In genomic region chr14:35331605-35332516, GRCh38 we compare ENCODE assay signal across 8 cellular contexts. TPM values are rescaled to one million over a fixed set of nuclear protein-coding genes. Genes with fewer than 3 reads are reported as not detected.
A peak's percentile ranks its signal among the peaks of the same experiment; 100 is the strongest.
DNase-seq lines count a peak whose midpoint lies in the region; ATAC-seq, FAIRE-seq and TF ChIP-seq lines count a peak whose summit lies in the region.

No MANE protein-coding gene starts in this region.

- H3K9me3 ChIP-seq in IMR-90 (ENCODE audit: control insufficient read depth, insufficient read depth, low read length) = no peaks in the 10 kb centered on the region
- H3K9me3 ChIP-seq in K562 (replicated peaks; ENCODE audit: control insufficient read depth, insufficient read depth, low read depth, low read length) = no peaks in the 10 kb centered on the region
- no peaks in the 10 kb centered on the region for H3K9me3 ChIP-seq in A673 (ENCODE audit: low read depth, low read length, poor library complexity, severe bottlenecking)

- no peak overlapping the region for H2BK5ac ChIP-seq in IMR-90 (ENCODE audit: low read depth, low read length, poor library complexity, severe bottlenecking)

- FAIRE-seq in K562 (lab: Jason Lieb, UNC) = peak; percentile 78

- dilution Hi-C loops in IMR-90 (cut with HindIII; ENCODE audit: low sequenced_read_pairs, unreplicated experiment) = no loop called here

- H3K4me1 ChIP-seq in IMR-90 (ENCODE audit: control insufficient read depth, insufficient read depth, low read length) (peaks cover 19% of the 10 kb centered on the region), K562 (replicated peaks in 1 of 2; ENCODE audit: control insufficient read depth in 2 of 2, insufficient read depth in 2 of 2, low read length in 2 of 2) (peaks cover 35 to 44% of the 10 kb centered on the region in 2 experiments; a peak in 4 of 5 replicates), A673 (ENCODE audit: insufficient read depth, low read length, poor library complexity, severe bottlenecking) (no peaks in the 10 kb centered on the region)

- H4K20me1 ChIP-seq in IMR-90 (ENCODE audit: insufficient read depth, low read length) (no peaks in the 10 kb centered on the region), K562 (replicated peaks; ENCODE audit: control insufficient read depth, insufficient read depth, low read length) (no peaks in the 10 kb centered on the region)

- H3K4me2 ChIP-seq in IMR-90 (ENCODE audit: low read depth, low read length) (peak overlapping the region; percentile 8; the same call in 1 of the 2 replicates), K562 (ENCODE audit: insufficient read depth, low read length) (no peak overlapping the region; the same call in 1 of the 2 replicates)

- TF ChIP-seq RAD21 in IMR-90 (IDR thresholded peaks at IDR 0.05; ENCODE audit: low read length) (no peak), K562 (CRISPR knock-in tag; conservative IDR thresholded peaks at IDR 0.05 in 1 of 2, IDR thresholded peaks at IDR 0.05 in 1 of 2) (no peak)

- no peak for TF ChIP-seq CTCF in IMR-90 (conservative IDR thresholded peaks at IDR 0.05; ENCODE audit: low read depth, low read length)
- TF ChIP-seq CTCF in K562 (IDR thresholded peaks at IDR 0.05 in 2 of 3, conservative IDR thresholded peaks at IDR 0.05 in 1 of 3; ENCODE audit: insufficient read depth in 2 of 3, low read depth in 1 of 3, low read length in 3 of 3) = no peak
- TF ChIP-seq CTCF in A673 (conservative IDR thresholded peaks at IDR 0.05; ENCODE audit: low read depth, low read length) = no peak

- POLR2A ChIA-PET in IMR-90 (lab: Charles Lee; ENCODE audit: unreplicated experiment) = no interaction called here
- POLR2A ChIA-PET in K562 (lab: Yijun Ruan, JAX) = interaction anchor here (0.7 to 1.5 kb wide), 3 partner anchors 9 to 31 kb away, joined by 3 to 4 read pairs (median 3); no protein-coding TSS in a partner anchor
- POLR2A ChIA-PET in A673 (lab: Charles Lee; ENCODE audit: low non-redundant PET) = no interaction called here

- no peak for ATAC-seq in activated T-cell treated with anti-CD3 and anti-CD28 coated beads, Interleukin-2, amount 50 U/mL, for 4 hours
- peak; percentile 27; the same call in 1 of the 2 replicates for ATAC-seq in IMR-90 (ENCODE audit: low read depth)
- ATAC-seq in K562 = peak; percentile 45
- ATAC-seq in stimulated activated naive CD8-positive, alpha-beta T cell treated with anti-CD3 and anti-CD28 coated beads, Interleukin-15, amount 100 ng/mL, for 72 hours = no peak

- H2AK9ac ChIP-seq in IMR-90 (replicated peaks; ENCODE audit: low read depth, low read length, poor library complexity) = no peak overlapping the region

- no peak overlapping the region for H4K8ac ChIP-seq in IMR-90 (ENCODE audit: low read depth in 2 of 2, low read length in 2 of 2)

- H4K91ac ChIP-seq in IMR-90 (ENCODE audit: insufficient read depth, low read depth, low read length) = no peak overlapping the region; the same call in 1 of the 2 replicates

- H3K36me3 ChIP-seq in IMR-90 (ENCODE audit: control insufficient read depth, insufficient read depth, low read length) (no peaks in the 10 kb centered on the region), K562 (ENCODE audit: control insufficient read depth, insufficient read depth, low read length) (no peaks in the 10 kb centered on the region), A673 (ENCODE audit: insufficient read depth, low read length, poor library complexity, severe bottlenecking) (no peaks in the 10 kb centered on the region)

- DNase-seq in activated T-cell treated with anti-CD3 and anti-CD28 coated beads, Interleukin-2, amount 50 U/mL, for 24 hours = no peak
- no peak for DNase-seq in activated T-cell treated with anti-CD3 and anti-CD28 coated beads, Interleukin-2, amount 50 U/mL, for 4 hours
- DNase-seq in IMR-90 (peak; percentile 87), K562 (ENCODE audit: extremely low read depth in 1 of 4, low spot score in 3 of 4) (peak in 3 of 4 experiments; percentile 39 to 66 (median 44)), mucosa of gallbladder (ENCODE audit: low spot score) (peak; percentile 78), NCI-H774 (lab: John Stamatoyannopoulos, UW) (no peak), A673 (ENCODE audit: low spot score) (no peak)
- DNase-seq in stimulated activated naive CD8-positive, alpha-beta T cell treated with anti-CD3 and anti-CD28 coated beads, Interleukin-15, amount 100 ng/mL, for 72 hours = no peak

- H3K9ac ChIP-seq in IMR-90 (ENCODE audit: low read depth, low read length) (no peak overlapping the region), K562 (ENCODE audit: insufficient read depth in 1 of 2, low read depth in 2 of 2, low read length in 2 of 2) (peak overlapping the region in 1 of 2 experiments; percentile 61; a peak in 3 of 4 replicates)

- H2BK20ac ChIP-seq in IMR-90 (ENCODE audit: low read depth, low read length) = no peak overlapping the region

- H2AFZ ChIP-seq in IMR-90 (replicated peaks; ENCODE audit: low read length, poor library complexity) = peak overlapping the region; percentile 50
- peak overlapping the region; percentile 65 for H2AFZ ChIP-seq in K562 (ENCODE audit: low read depth, low read length)

- H3K79me1 ChIP-seq in IMR-90 (ENCODE audit: low read depth in 1 of 2, low read length in 2 of 2) = no peaks in the 10 kb centered on the region

- no peaks in the 10 kb centered on the region for H3K27me3 ChIP-seq in IMR-90 (ENCODE audit: control insufficient read depth, insufficient read depth, low read length)
- no peaks in the 10 kb centered on the region for H3K27me3 ChIP-seq in K562 (ENCODE audit: control insufficient read depth in 2 of 2, insufficient read depth in 2 of 2, low read length in 2 of 2)
- no peaks in the 10 kb centered on the region for H3K27me3 ChIP-seq in A673 (replicated peaks; ENCODE audit: insufficient read depth, low read depth, low read length, poor library complexity)

- no peaks in the 10 kb centered on the region for H3K27me3 Mint-ChIP-seq in activated T-cell treated with anti-CD3 and anti-CD28 coated beads, Interleukin-2, amount 50 U/mL, for 24 hours
- H3K27me3 Mint-ChIP-seq in activated T-cell treated with anti-CD3 and anti-CD28 coated beads, Interleukin-2, amount 50 U/mL, for 4 hours (ENCODE audit: low read depth) = no peaks in the 10 kb centered on the region
- no peaks in the 10 kb centered on the region for H3K27me3 Mint-ChIP-seq in stimulated activated naive CD8-positive, alpha-beta T cell treated with anti-CD3 and anti-CD28 coated beads, Interleukin-15, amount 100 ng/mL, for 72 hours

- H3K14ac ChIP-seq in IMR-90 (replicated peaks; ENCODE audit: low read depth, low read length) = peak overlapping the region; percentile 23; the same call in 1 of the 2 replicates

- H3K4me3 ChIP-seq in IMR-90 (ENCODE audit: insufficient read depth, low read depth, low read length) (no peak overlapping the region), K562 (no peak overlapping the region), A673 (ENCODE audit: low read depth, low read length, poor library complexity, severe bottlenecking) (no peak overlapping the region)

- peaks cover 33% of the 10 kb centered on the region for H3K4me1 Mint-ChIP-seq in activated T-cell treated with anti-CD3 and anti-CD28 coated beads, Interleukin-2, amount 50 U/mL, for 24 hours (ENCODE audit: low read depth)
- H3K4me1 Mint-ChIP-seq in activated T-cell treated with anti-CD3 and anti-CD28 coated beads, Interleukin-2, amount 50 U/mL, for 4 hours (ENCODE audit: low read depth) = peaks cover 29% of the 10 kb centered on the region
- H3K4me1 Mint-ChIP-seq in stimulated activated naive CD8-positive, alpha-beta T cell treated with anti-CD3 and anti-CD28 coated beads, Interleukin-15, amount 100 ng/mL, for 72 hours = peaks cover 37% of the 10 kb centered on the region

- H2BK15ac ChIP-seq in IMR-90 (ENCODE audit: low read depth, low read length) = no peak overlapping the region

- H4K5ac ChIP-seq in IMR-90 (ENCODE audit: low read depth, low read length) = no peak overlapping the region; the same call in 1 of the 2 replicates

- H3K27ac Mint-ChIP-seq in activated T-cell treated with anti-CD3 and anti-CD28 coated beads, Interleukin-2, amount 50 U/mL, for 24 hours = peak overlapping the region; percentile 96
- H3K27ac Mint-ChIP-seq in stimulated activated naive CD8-positive, alpha-beta T cell treated with anti-CD3 and anti-CD28 coated beads, Interleukin-15, amount 100 ng/mL, for 72 hours = peak overlapping the region in 1 of 2 donors; percentile 86

- in situ Hi-C loops in IMR-90 (cut with MboI; ENCODE audit: low sequenced_read_pairs) = no loop called here
- in situ Hi-C loops in K562 (cut with MboI) = no loop called here

- CTCF ChIA-PET in IMR-90 (lab: Yijun Ruan, JAX) = interaction anchor here (0.6 kb wide), 2 partner anchors 116 to 331 kb away, joined by 3 to 5 read pairs; no protein-coding TSS in a partner anchor
- CTCF ChIA-PET in K562 (lab: Yijun Ruan, JAX; ENCODE audit: low intra/inter-chr PET ratio) = no interaction called here
- CTCF ChIA-PET in A673 (lab: Charles Lee) = no interaction called here

- intact Hi-C loops in IMR-90 (cut with micrococcal nuclease) (no loop called here), K562 (cut with micrococcal nuclease) (loop anchor here (5.0 kb wide), 2 partner anchors 35 to 70 kb away; partner anchors contain the start of gene NFKBIA), A673 (cut with micrococcal nuclease; ENCODE audit: unreplicated experiment) (no loop called here)

- H3K9me3 Mint-ChIP-seq in activated T-cell treated with anti-CD3 and anti-CD28 coated beads, Interleukin-2, amount 50 U/mL, for 24 hours = no peaks in the 10 kb centered on the region
- no peaks in the 10 kb centered on the region for H3K9me3 Mint-ChIP-seq in activated T-cell treated with anti-CD3 and anti-CD28 coated beads, Interleukin-2, amount 50 U/mL, for 4 hours
- no peaks in the 10 kb centered on the region for H3K9me3 Mint-ChIP-seq in stimulated activated naive CD8-positive, alpha-beta T cell treated with anti-CD3 and anti-CD28 coated beads, Interleukin-15, amount 100 ng/mL, for 72 hours

- H3K27ac ChIP-seq in IMR-90 (ENCODE audit: insufficient read depth, low read length) = no peak overlapping the region
- peak overlapping the region; percentile 51; the same call in 1 of the 3 replicates for H3K27ac ChIP-seq in K562 (ENCODE audit: extremely low read depth, low read depth, low read length)
- H3K27ac ChIP-seq in A673 (ENCODE audit: low read depth, low read length, poor library complexity, severe bottlenecking) = no peak overlapping the region

- no peak overlapping the region for H2AK5ac ChIP-seq in IMR-90 (ENCODE audit: low read depth, low read length)

- WGBS in IMR-90 (ENCODE audit: extremely low coverage in 2 of 2, insufficient read length in 1 of 2), 2 experiments = 86% methylated on average over 11 of the region's 21 CpGs; no CpG with 5 or more reads in 1 of the 2 experiments
- 53% methylated on average over 19 of the region's 21 CpGs for WGBS in K562 (ENCODE audit: insufficient coverage, low coverage, missing lambda C conversion rate)

- H3K36me3 Mint-ChIP-seq in activated T-cell treated with anti-CD3 and anti-CD28 coated beads, Interleukin-2, amount 50 U/mL, for 24 hours (ENCODE audit: low read depth) = no peaks in the 10 kb centered on the region
- H3K36me3 Mint-ChIP-seq in activated T-cell treated with anti-CD3 and anti-CD28 coated beads, Interleukin-2, amount 50 U/mL, for 4 hours (ENCODE audit: insufficient read depth) = no peaks in the 10 kb centered on the region

- no peak for TF ChIP-seq POLR2A in IMR-90 (IDR thresholded peaks at IDR 0.05; ENCODE audit: low read depth, low read length)
- no peak for TF ChIP-seq POLR2A in K562 (conservative IDR thresholded peaks at IDR 0.05)

- H3K79me2 ChIP-seq in K562 (ENCODE audit: control insufficient read depth, insufficient read depth, low read length) = no peaks in the 10 kb centered on the region

- H3K4me3 Mint-ChIP-seq in activated T-cell treated with anti-CD3 and anti-CD28 coated beads, Interleukin-2, amount 50 U/mL, for 24 hours = no peak overlapping the region
- H3K4me3 Mint-ChIP-seq in activated T-cell treated with anti-CD3 and anti-CD28 coated beads, Interleukin-2, amount 50 U/mL, for 4 hours = no peak overlapping the region
- no peak overlapping the region for H3K4me3 Mint-ChIP-seq in stimulated activated naive CD8-positive, alpha-beta T cell treated with anti-CD3 and anti-CD28 coated beads, Interleukin-15, amount 100 ng/mL, for 72 hours

- no peak overlapping the region for H2BK120ac ChIP-seq in IMR-90 (ENCODE audit: low read depth, low read length)

- H3K9me1 ChIP-seq in IMR-90 (ENCODE audit: insufficient read depth, low read length) (0 out of 2 replicates have a peak, but pooled peaks cover 8% of the 10 kb centered on the region), K562 (ENCODE audit: control insufficient read depth, insufficient read depth, low read length) (peaks cover 4% of the 10 kb centered on the region)

- H3K4ac ChIP-seq in IMR-90 (ENCODE audit: low read depth, low read length) = no peak overlapping the region

- H3K23ac ChIP-seq in IMR-90 (ENCODE audit: low read depth, low read length) = no peak overlapping the region

- no TSS peak for BruUV-seq in IMR-90 (replicated peaks; lab: Mats Ljungman, UMichigan)
- no TSS peak for BruUV-seq in K562 (replicated peaks; lab: Mats Ljungman, UMichigan)
- no TSS peak for BruUV-seq in A673 (replicated peaks; lab: Mats Ljungman, UMichigan)

- no peak overlapping the region for H3K56ac ChIP-seq in IMR-90 (ENCODE audit: extremely low read depth, insufficient read depth, low read length)

- no peak for TF ChIP-seq EP300 in K562 (IDR thresholded peaks at IDR 0.05; ENCODE audit: low read length)

- no peak overlapping the region for H3K18ac ChIP-seq in IMR-90 (ENCODE audit: low read depth, low read length)

RNA-seq across cellular contexts. Expression of gene PSMA6, which starts 39.7 kb away (rescaled TPM):
- 100 to 1,000 TPM; 562 to 636 (median 595) TPM for total RNA-seq in activated T-cell treated with anti-CD3 and anti-CD28 coated beads, Interleukin-2, amount 50 U/mL, for 4 hours
- total RNA-seq in IMR-90 (2012; rRNA removed) (435 and 530 TPM in 2 replicates), K562 (2014; rRNA removed) (164 and 210 TPM in 2 replicates), K562 (2014; rRNA removed; fragmentation: Illumina TruSeq; extraction: Trizol) (234 and 271 TPM in 2 replicates), K562 (2015; rRNA removed; fragmentation: Illumina TruSeq; extraction: Trizol) (279 and 288 TPM in 2 replicates), K562 (2021) (258 and 274 TPM in 2 replicates), mucosa of gallbladder (93.8 TPM), A673 (2021) (364 and 392 TPM in 2 replicates)
- polyA plus RNA-seq in IMR-90 (2012; rRNA removed) (171 and 184 TPM in 2 replicates), K562 (2011; rRNA removed) (318 and 452 TPM in 2 replicates), K562 (2014; fragmentation: Illumina TruSeq; extraction: Trizol) (292 and 301 TPM in 2 replicates), K562 (2014; fragmentation: Nextera tagmentation; extraction: Ambion mirVana) (100 to 1,000 TPM; 922 to 952 TPM), K562 (2014; rRNA removed) (274 and 283 TPM in 2 replicates)
- 113 and 127 TPM in 2 replicates for polyA plus RNA-seq in IMR-90 (2012; cell fraction: cytosol; rRNA removed)
- polyA plus RNA-seq in IMR-90 (2012; cell fraction: nucleus; rRNA removed; ENCODE audit: low replicate concordance) = 32.2 and 124 TPM in 2 replicates
- total RNA-seq in K562 (2011; cell fraction: chromatin; rRNA removed; ENCODE audit: low replicate concordance) = 38.7 and 60.7 TPM in 2 replicates
- 47.8 and 50.5 TPM in 2 replicates for total RNA-seq in K562 (2011; cell fraction: nucleolus; rRNA removed)
- 58.6 and 80.4 TPM in 2 replicates for total RNA-seq in K562 (2011; cell fraction: nucleoplasm; rRNA removed)
- polyA plus RNA-seq in K562 (2011; cell fraction: cytosol; rRNA removed) = 167 and 229 TPM in 2 replicates
- polyA plus RNA-seq in K562 (2011; cell fraction: nucleus; rRNA removed) = 54.4 and 95.7 TPM in 2 replicates
- polyA plus RNA-seq in K562 (2012) = 203 and 288 TPM in 2 replicates
- 166 and 169 TPM in 2 replicates for polyA minus RNA-seq in K562 (2011; rRNA and poly(A)+ RNA removed)
- 78.1 and 98.1 TPM in 2 replicates for polyA minus RNA-seq in K562 (2011; cell fraction: cytosol; rRNA and poly(A)+ RNA removed)
- 17.6 and 42.8 TPM in 2 replicates for polyA minus RNA-seq in K562 (2011; cell fraction: nucleus; rRNA and poly(A)+ RNA removed)

Comparison
In these comparisons a context has a peak if more than half of its experiments do, and no peak if none do; other contexts are left out.
1. DNase-seq: peak in IMR-90 (single experiment), K562 (3 of 4) and mucosa of gallbladder (single experiment); none in activated T-cell treated with anti-CD3 and anti-CD28 coated beads, Interleukin-2, amount 50 U/mL, for 24 hours (single experiment), activated T-cell treated with anti-CD3 and anti-CD28 coated beads, Interleukin-2, amount 50 U/mL, for 4 hours (single experiment), NCI-H774 (single experiment), A673 (single experiment) and stimulated activated naive CD8-positive, alpha-beta T cell treated with anti-CD3 and anti-CD28 coated beads, Interleukin-15, amount 100 ng/mL, for 72 hours (0 of 2).
2. ATAC-seq: peak in IMR-90 (single experiment) and K562 (single experiment); none in activated T-cell treated with anti-CD3 and anti-CD28 coated beads, Interleukin-2, amount 50 U/mL, for 4 hours (0 of 2) and stimulated activated naive CD8-positive, alpha-beta T cell treated with anti-CD3 and anti-CD28 coated beads, Interleukin-15, amount 100 ng/mL, for 72 hours (single experiment).